In genomic region chr6:32836873-32837272, GRCh38 we compare ENCODE assay signal across 1 cellular context.
A peak's percentile ranks its signal among the peaks of the same experiment; 100 is the strongest.
TF ChIP-seq lines count a peak whose summit lies in the region.

No MANE protein-coding gene starts in this region.

TF ChIP-seq in HEK293, 187 proteins besides CTCF, POLR2A, EP300 and RAD21:
- TF ChIP-seq ZNF280D (tag by site-specific recombination; IDR thresholded peaks at IDR 0.05) (no peak), PRDM1 (tag by site-specific recombination; IDR thresholded peaks at IDR 0.05) (peak; percentile 90)
